ENCODE assay signal across 1 cellular context in the genomic region with DNA sequence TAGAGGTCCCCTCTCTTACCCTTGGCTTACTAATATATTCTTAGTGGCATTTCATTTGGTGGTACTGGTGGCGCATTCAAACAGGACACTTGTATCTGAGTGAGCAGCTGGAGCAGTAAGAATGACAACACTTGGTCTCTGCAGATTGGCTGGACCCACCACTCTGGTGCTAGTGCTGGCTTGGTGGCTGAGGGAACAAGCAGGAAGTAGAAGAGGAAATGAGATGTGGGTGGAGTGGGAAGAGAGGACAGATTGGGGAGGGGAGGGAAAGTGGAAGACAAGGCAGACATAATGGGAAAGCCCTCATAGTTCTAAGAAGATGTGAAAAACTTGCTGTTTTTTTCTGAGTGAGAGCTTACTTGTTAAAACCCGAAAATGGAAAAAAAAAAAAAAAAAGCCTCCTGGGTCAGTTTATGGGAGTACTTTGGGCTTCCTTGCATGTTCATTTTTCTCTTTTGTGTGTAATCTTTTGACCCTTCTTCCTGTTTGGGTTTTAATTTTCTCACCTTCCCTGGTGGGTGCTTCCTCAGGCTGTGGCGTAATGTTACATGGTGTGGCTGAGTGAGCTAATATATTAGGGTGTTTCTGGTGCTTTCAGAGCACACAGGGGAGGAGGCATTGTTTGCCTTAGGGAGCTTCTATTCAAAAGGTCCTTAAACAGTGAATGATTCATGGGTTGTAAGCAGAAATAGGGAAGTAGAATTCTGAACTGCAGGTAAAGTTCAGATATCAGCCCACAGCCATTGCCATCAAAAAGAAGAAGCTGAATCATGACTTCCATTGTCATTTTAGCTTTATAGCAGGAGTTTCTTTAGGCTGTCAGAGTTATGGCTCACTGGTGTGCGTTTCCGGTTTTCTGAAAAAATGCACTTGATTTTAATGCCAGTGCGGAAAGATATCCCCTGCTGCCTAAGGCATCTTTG.
TF ChIP-seq lines count a peak whose summit lies in the region.

No MANE protein-coding gene starts in this region.

TF ChIP-seq in H1, 55 proteins besides CTCF, POLR2A, EP300 and RAD21 (continued from another document):
- TF ChIP-seq, protein P1, sequence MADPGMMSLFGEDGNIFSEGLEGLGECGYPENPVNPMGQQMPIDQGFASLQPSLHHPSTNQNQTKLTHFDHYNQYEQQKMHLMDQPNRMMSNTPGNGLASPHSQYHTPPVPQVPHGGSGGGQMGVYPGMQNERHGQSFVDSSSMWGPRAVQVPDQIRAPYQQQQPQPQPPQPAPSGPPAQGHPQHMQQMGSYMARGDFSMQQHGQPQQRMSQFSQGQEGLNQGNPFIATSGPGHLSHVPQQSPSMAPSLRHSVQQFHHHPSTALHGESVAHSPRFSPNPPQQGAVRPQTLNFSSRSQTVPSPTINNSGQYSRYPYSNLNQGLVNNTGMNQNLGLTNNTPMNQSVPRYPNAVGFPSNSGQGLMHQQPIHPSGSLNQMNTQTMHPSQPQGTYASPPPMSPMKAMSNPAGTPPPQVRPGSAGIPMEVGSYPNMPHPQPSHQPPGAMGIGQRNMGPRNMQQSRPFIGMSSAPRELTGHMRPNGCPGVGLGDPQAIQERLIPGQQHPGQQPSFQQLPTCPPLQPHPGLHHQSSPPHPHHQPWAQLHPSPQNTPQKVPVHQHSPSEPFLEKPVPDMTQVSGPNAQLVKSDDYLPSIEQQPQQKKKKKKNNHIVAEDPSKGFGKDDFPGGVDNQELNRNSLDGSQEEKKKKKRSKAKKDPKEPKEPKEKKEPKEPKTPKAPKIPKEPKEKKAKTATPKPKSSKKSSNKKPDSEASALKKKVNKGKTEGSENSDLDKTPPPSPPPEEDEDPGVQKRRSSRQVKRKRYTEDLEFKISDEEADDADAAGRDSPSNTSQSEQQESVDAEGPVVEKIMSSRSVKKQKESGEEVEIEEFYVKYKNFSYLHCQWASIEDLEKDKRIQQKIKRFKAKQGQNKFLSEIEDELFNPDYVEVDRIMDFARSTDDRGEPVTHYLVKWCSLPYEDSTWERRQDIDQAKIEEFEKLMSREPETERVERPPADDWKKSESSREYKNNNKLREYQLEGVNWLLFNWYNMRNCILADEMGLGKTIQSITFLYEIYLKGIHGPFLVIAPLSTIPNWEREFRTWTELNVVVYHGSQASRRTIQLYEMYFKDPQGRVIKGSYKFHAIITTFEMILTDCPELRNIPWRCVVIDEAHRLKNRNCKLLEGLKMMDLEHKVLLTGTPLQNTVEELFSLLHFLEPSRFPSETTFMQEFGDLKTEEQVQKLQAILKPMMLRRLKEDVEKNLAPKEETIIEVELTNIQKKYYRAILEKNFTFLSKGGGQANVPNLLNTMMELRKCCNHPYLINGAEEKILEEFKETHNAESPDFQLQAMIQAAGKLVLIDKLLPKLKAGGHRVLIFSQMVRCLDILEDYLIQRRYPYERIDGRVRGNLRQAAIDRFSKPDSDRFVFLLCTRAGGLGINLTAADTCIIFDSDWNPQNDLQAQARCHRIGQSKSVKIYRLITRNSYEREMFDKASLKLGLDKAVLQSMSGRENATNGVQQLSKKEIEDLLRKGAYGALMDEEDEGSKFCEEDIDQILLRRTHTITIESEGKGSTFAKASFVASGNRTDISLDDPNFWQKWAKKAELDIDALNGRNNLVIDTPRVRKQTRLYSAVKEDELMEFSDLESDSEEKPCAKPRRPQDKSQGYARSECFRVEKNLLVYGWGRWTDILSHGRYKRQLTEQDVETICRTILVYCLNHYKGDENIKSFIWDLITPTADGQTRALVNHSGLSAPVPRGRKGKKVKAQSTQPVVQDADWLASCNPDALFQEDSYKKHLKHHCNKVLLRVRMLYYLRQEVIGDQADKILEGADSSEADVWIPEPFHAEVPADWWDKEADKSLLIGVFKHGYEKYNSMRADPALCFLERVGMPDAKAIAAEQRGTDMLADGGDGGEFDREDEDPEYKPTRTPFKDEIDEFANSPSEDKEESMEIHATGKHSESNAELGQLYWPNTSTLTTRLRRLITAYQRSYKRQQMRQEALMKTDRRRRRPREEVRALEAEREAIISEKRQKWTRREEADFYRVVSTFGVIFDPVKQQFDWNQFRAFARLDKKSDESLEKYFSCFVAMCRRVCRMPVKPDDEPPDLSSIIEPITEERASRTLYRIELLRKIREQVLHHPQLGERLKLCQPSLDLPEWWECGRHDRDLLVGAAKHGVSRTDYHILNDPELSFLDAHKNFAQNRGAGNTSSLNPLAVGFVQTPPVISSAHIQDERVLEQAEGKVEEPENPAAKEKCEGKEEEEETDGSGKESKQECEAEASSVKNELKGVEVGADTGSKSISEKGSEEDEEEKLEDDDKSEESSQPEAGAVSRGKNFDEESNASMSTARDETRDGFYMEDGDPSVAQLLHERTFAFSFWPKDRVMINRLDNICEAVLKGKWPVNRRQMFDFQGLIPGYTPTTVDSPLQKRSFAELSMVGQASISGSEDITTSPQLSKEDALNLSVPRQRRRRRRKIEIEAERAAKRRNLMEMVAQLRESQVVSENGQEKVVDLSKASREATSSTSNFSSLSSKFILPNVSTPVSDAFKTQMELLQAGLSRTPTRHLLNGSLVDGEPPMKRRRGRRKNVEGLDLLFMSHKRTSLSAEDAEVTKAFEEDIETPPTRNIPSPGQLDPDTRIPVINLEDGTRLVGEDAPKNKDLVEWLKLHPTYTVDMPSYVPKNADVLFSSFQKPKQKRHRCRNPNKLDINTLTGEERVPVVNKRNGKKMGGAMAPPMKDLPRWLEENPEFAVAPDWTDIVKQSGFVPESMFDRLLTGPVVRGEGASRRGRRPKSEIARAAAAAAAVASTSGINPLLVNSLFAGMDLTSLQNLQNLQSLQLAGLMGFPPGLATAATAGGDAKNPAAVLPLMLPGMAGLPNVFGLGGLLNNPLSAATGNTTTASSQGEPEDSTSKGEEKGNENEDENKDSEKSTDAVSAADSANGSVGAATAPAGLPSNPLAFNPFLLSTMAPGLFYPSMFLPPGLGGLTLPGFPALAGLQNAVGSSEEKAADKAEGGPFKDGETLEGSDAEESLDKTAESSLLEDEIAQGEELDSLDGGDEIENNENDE (IDR thresholded peaks at IDR 0.05; ENCODE audit: insufficient replicate concordance, low read length): no peak
- TF ChIP-seq RBBP5 (IDR thresholded peaks at IDR 0.05; ENCODE audit: borderline replicate concordance, low read depth, low read length) (no peak), JUN (IDR thresholded peaks at IDR 0.05; ENCODE audit: low read depth, low read length) (no peak), SP1 (IDR thresholded peaks at IDR 0.05; ENCODE audit: low read depth, low read length) (no peak), CTBP2 (IDR thresholded peaks at IDR 0.05; ENCODE audit: borderline replicate concordance, insufficient read depth, insufficient read length, low read length) (no peak), BCL11A (IDR thresholded peaks at IDR 0.05; ENCODE audit: low read depth in 2 of 2, low read length in 2 of 2) (no peak), CBX5 (IDR thresholded peaks at IDR 0.05; ENCODE audit: low read depth, low read length) (no peak), RFX5 (IDR thresholded peaks at IDR 0.05; ENCODE audit: borderline replicate concordance, low read depth, low read length) (no peak), HDAC2 (IDR thresholded peaks at IDR 0.05; ENCODE audit: borderline replicate concordance in 1 of 2, low read depth in 2 of 2, low read length in 2 of 2) (no peak)
- TF ChIP-seq, protein P2, sequence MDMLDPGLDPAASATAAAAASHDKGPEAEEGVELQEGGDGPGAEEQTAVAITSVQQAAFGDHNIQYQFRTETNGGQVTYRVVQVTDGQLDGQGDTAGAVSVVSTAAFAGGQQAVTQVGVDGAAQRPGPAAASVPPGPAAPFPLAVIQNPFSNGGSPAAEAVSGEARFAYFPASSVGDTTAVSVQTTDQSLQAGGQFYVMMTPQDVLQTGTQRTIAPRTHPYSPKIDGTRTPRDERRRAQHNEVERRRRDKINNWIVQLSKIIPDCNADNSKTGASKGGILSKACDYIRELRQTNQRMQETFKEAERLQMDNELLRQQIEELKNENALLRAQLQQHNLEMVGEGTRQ (IDR thresholded peaks at IDR 0.05; ENCODE audit: low read length): no peak
